In genomic region chr19:50258918-50259372, GRCh38 we compare ENCODE assay signal across 11 cellular contexts. TPM values are rescaled to one million over a fixed set of nuclear protein-coding genes. Genes with fewer than 3 reads are reported as not detected.
DNase-seq lines count a peak whose midpoint lies in the region; ATAC-seq and TF ChIP-seq lines count a peak whose summit lies in the region.
"Had no signal": no experiment of that assay in that cellular context is flagged by ENCODE, and none has a peak within 500 bp of the region (broad histone marks: within the 10 kb centered on the region; RNA-seq: fewer than 3 reads in every experiment).

No MANE protein-coding gene starts in this region.

- H2BK20ac ChIP-seq in IMR-90 (ENCODE audit: low read depth, low read length), result no peak overlapping the region

- H3K27ac ChIP-seq in IMR-90 (ENCODE audit: insufficient read depth, low read length) (no peak overlapping the region), psoas muscle (no peak overlapping the region), spleen (no peak overlapping the region)

- H4K5ac ChIP-seq in IMR-90 (ENCODE audit: low read depth, low read length), result no peak overlapping the region

- no TSS peak for BruUV-seq in IMR-90 (replicated peaks; lab: Mats Ljungman, UMichigan)

- 13% methylated on average over 11 of the region's 25 CpGs; no CpG with 5 or more reads in 1 of the 2 experiments for WGBS in IMR-90 (ENCODE audit: extremely low coverage in 2 of 2, insufficient read length in 1 of 2), 2 experiments
- 50 to 60% (median 51%) methylated on average over 25 of the region's 25 CpGs for WGBS in psoas muscle, 3 donors
- WGBS in spleen, 5 donors, result 28 to 51% (median 38%) methylated on average over 15 to 25 of the region's 25 CpGs

- no peaks in the 10 kb centered on the region for H3K4me1 Mint-ChIP-seq in brain

- H3K9me3 ChIP-seq in IMR-90 (ENCODE audit: control insufficient read depth, insufficient read depth, low read length) (peaks cover 30% of the 10 kb centered on the region), psoas muscle (no peaks in the 10 kb centered on the region), spleen (peaks cover 0 to 34% (median 17%) of the 10 kb centered on the region in 8 donors)

- H4K91ac ChIP-seq in IMR-90 (ENCODE audit: insufficient read depth, low read depth, low read length), result no peak overlapping the region

- ATAC-seq in IMR-90 (ENCODE audit: low read depth) (no peak), psoas muscle (peak in 3 of 4 donors; percentile 29 to 67 (median 61))

- H3K9me1 ChIP-seq in IMR-90 (ENCODE audit: insufficient read depth, low read length), result no peaks in the 10 kb centered on the region

- H3K27ac Mint-ChIP-seq in brain, result no peak overlapping the region

- H2AFZ ChIP-seq in IMR-90 (replicated peaks; ENCODE audit: low read length, poor library complexity), result peak overlapping the region; percentile 21

- TF ChIP-seq CTCF in IMR-90 (conservative IDR thresholded peaks at IDR 0.05; ENCODE audit: low read depth, low read length) (no peak), brain (conservative IDR thresholded peaks at IDR 0.05) (peak; percentile 55 to 67), psoas muscle (IDR thresholded peaks at IDR 0.05) (peak; percentile 64), spleen (IDR thresholded peaks at IDR 0.05 in 8 of 11, conservative IDR thresholded peaks at IDR 0.05 in 3 of 11) (peak in 5 of 11 experiments; percentile 25 to 37 (median 33))

- H3K9ac ChIP-seq in IMR-90 (ENCODE audit: low read depth, low read length), result no peak overlapping the region

- H3K4me2 ChIP-seq in IMR-90 (ENCODE audit: low read depth, low read length), result no peak overlapping the region

- no peak overlapping the region for H4K8ac ChIP-seq in IMR-90 (ENCODE audit: low read depth in 2 of 2, low read length in 2 of 2)

- H3K36me3 ChIP-seq in IMR-90 (ENCODE audit: control insufficient read depth, insufficient read depth, low read length) (no peaks in the 10 kb centered on the region), psoas muscle (ENCODE audit: insufficient read depth in 1 of 2, low read depth in 1 of 2) (peaks cover 0 to 90% of the 10 kb centered on the region in 2 donors), spleen (no peaks in the 10 kb centered on the region)

- H3K18ac ChIP-seq in IMR-90 (ENCODE audit: low read depth, low read length), result no peak overlapping the region

- H3K27me3 ChIP-seq in IMR-90 (ENCODE audit: control insufficient read depth, insufficient read depth, low read length) (no peaks in the 10 kb centered on the region), psoas muscle (ENCODE audit: insufficient read depth in 3 of 3, low read length in 2 of 3) (no peaks in the 10 kb centered on the region), spleen (replicated peaks in 1 of 7) (peaks cover 0 to 45% (median 0%) of the 10 kb centered on the region in 7 donors)

- in situ Hi-C loops in IMR-90 (cut with MboI; ENCODE audit: low sequenced_read_pairs), result no loop called here

- H3K56ac ChIP-seq in IMR-90 (ENCODE audit: extremely low read depth, insufficient read depth, low read length), result no peak overlapping the region

- no peak overlapping the region for H2BK15ac ChIP-seq in IMR-90 (ENCODE audit: low read depth, low read length)

- TF ChIP-seq POLR2A in IMR-90 (IDR thresholded peaks at IDR 0.05; ENCODE audit: low read depth, low read length) (no peak), spleen (IDR thresholded peaks at IDR 0.05) (no peak)

- no peak overlapping the region for H2AK9ac ChIP-seq in IMR-90 (replicated peaks; ENCODE audit: low read depth, low read length, poor library complexity)

- H4K20me1 ChIP-seq in IMR-90 (ENCODE audit: insufficient read depth, low read length), result no peaks in the 10 kb centered on the region

- no peak overlapping the region for H3K4me3 Mint-ChIP-seq in brain

- no peak overlapping the region for H2AK5ac ChIP-seq in IMR-90 (ENCODE audit: low read depth, low read length)

- peaks cover 3 to 84% (median 21%) of the 10 kb centered on the region in 5 experiments for H3K9me3 Mint-ChIP-seq in brain

- H3K4me1 ChIP-seq in IMR-90 (ENCODE audit: control insufficient read depth, insufficient read depth, low read length), result no peaks in the 10 kb centered on the region
- H3K4me1 ChIP-seq in psoas muscle, result no peaks in the 10 kb centered on the region
- no peaks in the 10 kb centered on the region for H3K4me1 ChIP-seq in spleen

- no peak for TF ChIP-seq RAD21 in IMR-90 (IDR thresholded peaks at IDR 0.05; ENCODE audit: low read length)

- H3K79me1 ChIP-seq in IMR-90 (ENCODE audit: low read depth in 1 of 2, low read length in 2 of 2), result no peaks in the 10 kb centered on the region

- no peak overlapping the region for H3K4ac ChIP-seq in IMR-90 (ENCODE audit: low read depth, low read length)

- no peak overlapping the region for H2BK120ac ChIP-seq in IMR-90 (ENCODE audit: low read depth, low read length)

- peaks cover 3% of the 10 kb centered on the region for H3K27me3 Mint-ChIP-seq in brain

- dilution Hi-C loops in IMR-90 (cut with HindIII; ENCODE audit: low sequenced_read_pairs, unreplicated experiment), result no loop called here

- H3K4me3 ChIP-seq in IMR-90 (ENCODE audit: insufficient read depth, low read depth, low read length) (no peak overlapping the region), psoas muscle (no peak overlapping the region), spleen (no peak overlapping the region)

- H3K23ac ChIP-seq in IMR-90 (ENCODE audit: low read depth, low read length), result no peak overlapping the region

- POLR2A ChIA-PET in IMR-90 (lab: Charles Lee; ENCODE audit: unreplicated experiment), result no interaction called here

- H2BK5ac ChIP-seq in IMR-90 (ENCODE audit: low read depth, low read length, poor library complexity, severe bottlenecking), result no peak overlapping the region

- DNase-seq in ELF-1 (ENCODE audit: low read depth, low spot score) (peak; percentile 86), IMR-90 (no peak), psoas muscle (peak; percentile 32 to 74), cerebellar nuclear complex (lab: John Stamatoyannopoulos, UW) (no peak), T-helper 2 cell (no peak), anterior cingulate cortex (lab: John Stamatoyannopoulos, UW) (no peak), spleen (no peak)
- DNase-seq: KG1 had no signal

- intact Hi-C loops in IMR-90 (cut with micrococcal nuclease) (no loop called here), psoas muscle (cut with DNase I) (loop anchor here in 1 of 2 donors (5.0 kb wide), 1 partner anchor 92 kb away; no protein-coding TSS in a partner anchor), spleen (cut with DNase I; ENCODE audit: low total_unique reads) (no loop called here)

- CTCF ChIA-PET in IMR-90 (lab: Yijun Ruan, JAX), result no interaction called here

- H3K36me3 Mint-ChIP-seq in brain, result peaks cover 36% of the 10 kb centered on the region

- H3K14ac ChIP-seq in IMR-90 (replicated peaks; ENCODE audit: low read depth, low read length), result no peak overlapping the region

TF ChIP-seq in IMR-90, 13 proteins besides CTCF, POLR2A, EP300 and RAD21:
- no peak for TF ChIP-seq USF2 (IDR thresholded peaks at IDR 0.05; ENCODE audit: low read depth, low read length)
- TF ChIP-seq RFX5 (IDR thresholded peaks at IDR 0.05; ENCODE audit: low read depth, low read length), result no peak
- TF ChIP-seq ELK1 (IDR thresholded peaks at IDR 0.05; ENCODE audit: borderline replicate concordance, low read depth, low read length), result no peak
- no peak for TF ChIP-seq CEBPB (IDR thresholded peaks at IDR 0.05; ENCODE audit: low read depth, low read length)
- no peak for TF ChIP-seq CHD1 (IDR thresholded peaks at IDR 0.05; ENCODE audit: low read depth, low read length)
- TF ChIP-seq FOS (IDR thresholded peaks at IDR 0.05; ENCODE audit: low read depth, low read length), result no peak
- no peak for TF ChIP-seq SMC3 (IDR thresholded peaks at IDR 0.05; ENCODE audit: low read depth, low read length)
- no peak for TF ChIP-seq NFE2L2 (IDR thresholded peaks at IDR 0.05; ENCODE audit: low read depth, low read length)
TF ChIP-seq in IMR-90: peak in this region for 0.

RNA-seq across cellular contexts. Expression of gene MYH14, which starts 55.5 kb away (rescaled TPM):
- total RNA-seq in IMR-90 (2012; rRNA removed), result not detected in 2 replicates
- polyA plus RNA-seq in IMR-90 (2012; rRNA removed), result not detected in 2 replicates
- 0.01 TPM in 1 of 2 replicates, not detected in the other for polyA plus RNA-seq in IMR-90 (2012; cell fraction: cytosol; rRNA removed)
- 0.01 and 0.05 TPM in 2 replicates for polyA plus RNA-seq in IMR-90 (2012; cell fraction: nucleus; rRNA removed; ENCODE audit: low replicate concordance)
- 55.9 TPM for polyA plus RNA-seq in brain (ENCODE audit: insufficient read depth, low read depth, low replicate concordance)
- total RNA-seq in psoas muscle, result 100 to 1,000 TPM; 164 to 298 (median 192) TPM
- polyA plus RNA-seq in psoas muscle, result 100 to 1,000 TPM in 1 of 3 donors, 10 to 100 TPM in 2; 55.4 to 154 (median 93.1) TPM
- 1 to 10 TPM in 2 of 7 donors, under 1 TPM in 4, not detected in 1; 0.11 to 1.5 (median 0.30) TPM for total RNA-seq in spleen
- under 1 TPM; 0.04 to 0.45 (median 0.08) TPM for polyA plus RNA-seq in spleen
- total RNA-seq: activated CD8-positive, alpha-beta memory T cell treated with anti-CD3 and anti-CD28 coated beads for 36 hours; fibroblast of lung had no signal
- polyA plus RNA-seq: fibroblast of lung had no signal

Comparison
In these comparisons a context has a peak if more than half of its experiments do, and no peak if none do; other contexts are left out.
1. DNase-seq: peak in ELF-1 (single experiment) and psoas muscle (2 of 2); none in IMR-90 (single experiment), cerebellar nuclear complex (0 of 2), T-helper 2 cell (0 of 5), anterior cingulate cortex (0 of 58) and spleen (single experiment).
2. RNA of gene MYH14, which starts 55.5 kb away (polyA plus RNA-seq): 55.4 to 154 TPM in psoas muscle and 55.9 TPM in brain (single experiment); 0.04 to 0.45 TPM in spleen and 0.01 to 0.05 TPM in IMR-90; every median in the first group is over 10 times any median in the second.